ENCODE assay signal across 17 cellular contexts in genomic region chr22:47032091-47032943, GRCh38.
DNase-seq lines count a peak whose midpoint lies in the region; ATAC-seq and TF ChIP-seq lines count a peak whose summit lies in the region.
"Had no signal": no experiment of that assay in that cellular context is flagged by ENCODE, and none has a peak within 500 bp of the region (broad histone marks: within the 10 kb centered on the region; RNA-seq: fewer than 3 reads in every experiment).

No MANE protein-coding gene starts in this region.

- ATAC-seq in HG03439 (IDR thresholded peaks at IDR 0.05; ENCODE audit: unreplicated experiment) (no peak), GM18520 (IDR thresholded peaks at IDR 0.05; ENCODE audit: unreplicated experiment) (no peak)

- H3K27ac ChIP-seq in mucosa of rectum (ENCODE audit: low read depth in 2 of 2, low read length in 2 of 2) = peak overlapping the region; percentile 61 to 82
- H3K27ac ChIP-seq: epithelial cell of prostate had no signal

- H3K9me3 Mint-ChIP-seq in chondrocyte (ENCODE audit: low read depth) = no peaks in the 10 kb centered on the region
- no peaks in the 10 kb centered on the region for H3K9me3 Mint-ChIP-seq in type B pancreatic cell

- H3K27ac Mint-ChIP-seq in chondrocyte (ENCODE audit: unreplicated experiment) (no peak overlapping the region), type B pancreatic cell (peak overlapping the region; percentile 95)

- no peaks in the 10 kb centered on the region for H3K9me3 ChIP-seq in mucosa of rectum (ENCODE audit: control insufficient read depth in 2 of 2, low read length in 2 of 2)
- H3K9me3 ChIP-seq: adrenal gland had no signal

- H3K4me1 Mint-ChIP-seq in chondrocyte (ENCODE audit: low read depth) (peaks cover 12% of the 10 kb centered on the region), type B pancreatic cell (ENCODE audit: unreplicated experiment) (peaks cover 24% of the 10 kb centered on the region)

- peaks cover 12 to 21% of the 10 kb centered on the region in 2 donors for H3K4me1 ChIP-seq in mucosa of rectum (ENCODE audit: control insufficient read depth in 2 of 2, insufficient read depth in 2 of 2, low read length in 2 of 2)
- H3K4me1 ChIP-seq: adrenal gland had no signal

- H3K27me3 ChIP-seq in mucosa of rectum (ENCODE audit: control insufficient read depth in 2 of 2, insufficient read depth in 2 of 2, low read length in 2 of 2) = no peaks in the 10 kb centered on the region
- H3K27me3 ChIP-seq: adrenal gland had no signal

- TF ChIP-seq CTCF in chondrocyte (IDR thresholded peaks at IDR 0.05) (no peak), type B pancreatic cell (conservative IDR thresholded peaks at IDR 0.05) (no peak)

- peak; percentile 55 for DNase-seq in activated effector memory CD4-positive, alpha-beta T cell treated with anti-CD3 and anti-CD28 coated beads, Interleukin-2, amount 50 U/mL, for 16 hours
- DNase-seq in activated effector memory CD4-positive, alpha-beta T cell treated with Interleukin-2 at 50 U/mL for 16 hours = no peak
- DNase-seq in chondrocyte (ENCODE audit: low spot score) (peak; percentile 65), type B pancreatic cell (ENCODE audit: extremely low spot score, unreplicated experiment) (no peak), globus pallidus (ENCODE audit: low spot score) (no peak)
- DNase-seq: activated CD4-positive, alpha-beta T cell treated with anti-CD3 and anti-CD28 coated beads, Interleukin-2, amount 50 U/mL, for 48 hours; CD4-positive, alpha-beta memory T cell; kidney glomerular epithelial cell; NCI-H1694; NCI-H446; stimulated activated CD4-positive, alpha-beta T cell treated with anti-CD3 and anti-CD28 coated beads, Interleukin-15, amount 100 ng/mL, for 24 hours had no signal

- H3K4me3 ChIP-seq in mucosa of rectum (ENCODE audit: low read length in 2 of 2) = no peak overlapping the region
- H3K4me3 ChIP-seq: adrenal gland had no signal

- H3K36me3 ChIP-seq in mucosa of rectum (ENCODE audit: control insufficient read depth in 2 of 2, insufficient read depth in 2 of 2, low read length in 2 of 2) = peaks cover 0 to 11% of the 10 kb centered on the region in 2 donors
- H3K36me3 ChIP-seq: adrenal gland had no signal

- peak overlapping the region in 1 of 2 donors; percentile 66 for H3K9ac ChIP-seq in mucosa of rectum (ENCODE audit: low read depth in 1 of 2, low read length in 2 of 2)

- no peaks in the 10 kb centered on the region for H3K36me3 Mint-ChIP-seq in chondrocyte (ENCODE audit: low read depth)
- H3K36me3 Mint-ChIP-seq in type B pancreatic cell = no peaks in the 10 kb centered on the region

- no peak overlapping the region for H3K4me3 Mint-ChIP-seq in chondrocyte (ENCODE audit: unreplicated experiment)
- H3K4me3 Mint-ChIP-seq in type B pancreatic cell = no peak overlapping the region
- H3K4me3 Mint-ChIP-seq: CD4-positive, alpha-beta memory T cell had no signal

- H3K27me3 Mint-ChIP-seq in chondrocyte (ENCODE audit: low read depth) (no peaks in the 10 kb centered on the region), type B pancreatic cell (no peaks in the 10 kb centered on the region)
- H3K27me3 Mint-ChIP-seq: CD4-positive, alpha-beta memory T cell; progenitor cell of endocrine pancreas had no signal

Comparison
In these comparisons a context has a peak if more than half of its experiments do, and no peak if none do; other contexts are left out.
1. DNase-seq: peak in activated effector memory CD4-positive, alpha-beta T cell treated with anti-CD3 and anti-CD28 coated beads, Interleukin-2, amount 50 U/mL, for 16 hours (single experiment) and chondrocyte (single experiment); none in activated effector memory CD4-positive, alpha-beta T cell treated with Interleukin-2 at 50 U/mL for 16 hours (single experiment), type B pancreatic cell (single experiment) and globus pallidus (single experiment).